10 cellular contexts compared by ENCODE assay signal in the genomic region with DNA sequence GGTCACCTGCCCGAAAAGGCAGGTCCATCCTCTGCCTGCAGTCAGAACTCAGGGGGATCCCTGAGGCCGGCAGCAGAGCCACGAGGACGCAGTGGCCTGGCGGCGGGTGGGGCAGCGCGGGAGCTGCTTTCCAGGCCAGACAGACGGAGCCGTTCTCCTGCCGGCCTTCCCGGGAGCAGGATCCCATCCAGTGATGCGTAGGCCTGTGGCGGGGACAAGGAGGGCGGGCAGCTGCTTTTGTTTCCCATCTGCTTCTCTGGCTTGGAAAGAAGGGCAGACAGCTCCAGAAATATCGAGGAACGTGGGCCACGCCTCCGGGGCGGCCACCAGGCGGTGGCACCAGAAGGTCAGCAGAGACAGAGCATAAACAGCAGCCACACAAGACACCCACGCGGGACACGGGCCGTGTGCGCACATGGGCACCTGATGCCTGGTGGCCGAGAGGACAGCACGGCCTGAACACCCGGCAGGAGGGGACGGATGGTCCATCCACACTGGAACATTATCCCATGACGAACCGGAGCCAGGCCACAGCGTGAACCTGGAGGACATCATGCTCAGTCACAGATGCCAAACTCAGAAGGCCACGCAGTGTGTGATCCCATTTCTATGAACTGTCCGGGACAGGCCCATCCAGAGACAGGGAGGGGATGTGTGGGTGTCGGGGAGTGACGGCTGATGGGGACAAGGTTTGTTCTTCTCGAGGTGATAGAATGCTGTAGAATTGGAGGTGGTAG. TPM values are rescaled to one million over a fixed set of nuclear protein-coding genes. Genes with fewer than 3 reads are reported as not detected.
DNase-seq lines count a peak whose midpoint lies in the region; ATAC-seq and TF ChIP-seq lines count a peak whose summit lies in the region.
"Had no signal": no experiment of that assay in that cellular context is flagged by ENCODE, and none has a peak within 500 bp of the region (broad histone marks: within the 10 kb centered on the region; RNA-seq: fewer than 3 reads in every experiment).

No MANE protein-coding gene starts in this region.

- H3K27ac ChIP-seq in esophagus squamous epithelium (peak overlapping the region in 3 of 4 donors; percentile 65 to 80 (median 80)), upper lobe of left lung (peak overlapping the region; percentile 66 to 100 (median 77))
- H3K27ac ChIP-seq in naive thymus-derived CD4-positive, alpha-beta T cell (ENCODE audit: low read depth, low read length) = no peak overlapping the region

- H3K27me3 Mint-ChIP-seq in T-helper 2 cell treated with Interferon-gamma antibody and Interleukin-4, amounts not matched to agents 5 μg/mL and 100 μg/mL, for 36 hours (ENCODE audit: low read depth) = no peaks in the 10 kb centered on the region
- H3K27me3 Mint-ChIP-seq in naive thymus-derived CD4-positive, alpha-beta T cell = no peaks in the 10 kb centered on the region

- peaks cover 9% of the 10 kb centered on the region for H3K4me1 Mint-ChIP-seq in T-helper 2 cell treated with Interferon-gamma antibody and Interleukin-4, amounts not matched to agents 5 μg/mL and 100 μg/mL, for 36 hours (ENCODE audit: low read depth)
- H3K4me1 Mint-ChIP-seq in naive thymus-derived CD4-positive, alpha-beta T cell = peaks cover 18 to 47% (median 25%) of the 10 kb centered on the region in 7 donors

- DNase-seq in T-helper 2 cell treated with Interferon-gamma antibody and Interleukin-4, amounts not matched to agents 5 μg/mL and 100 μg/mL, for 36 hours (ENCODE audit: low spot score) = no peak
- DNase-seq in T-helper 2 cell (no peak), esophagus squamous epithelium (lab: John Stamatoyannopoulos, UW) (no peak), upper lobe of left lung (peak; percentile 35 to 88), iPS-NIHi11 (ENCODE audit: low spot score) (no peak), kidney tubule cell (ENCODE audit: low spot score) (no peak)
- no peak for DNase-seq in naive thymus-derived CD4-positive, alpha-beta T cell
- DNase-seq: NCI-H187 had no signal

- H3K9me3 ChIP-seq in esophagus squamous epithelium (no peaks in the 10 kb centered on the region), upper lobe of left lung (no peaks in the 10 kb centered on the region)
- H3K9me3 ChIP-seq in naive thymus-derived CD4-positive, alpha-beta T cell (ENCODE audit: control insufficient read depth in 2 of 3, low read length in 3 of 3) = no peaks in the 10 kb centered on the region

- TF ChIP-seq CTCF in esophagus squamous epithelium (IDR thresholded peaks at IDR 0.05) (no peak), upper lobe of left lung (IDR thresholded peaks at IDR 0.05) (peak in 3 of 6 experiments; percentile 7 to 15 (median 15))

- H3K27me3 ChIP-seq in esophagus squamous epithelium (no peaks in the 10 kb centered on the region), upper lobe of left lung (no peaks in the 10 kb centered on the region)
- no peaks in the 10 kb centered on the region for H3K27me3 ChIP-seq in naive thymus-derived CD4-positive, alpha-beta T cell (ENCODE audit: control insufficient read depth in 2 of 2, insufficient read depth in 2 of 2, low read length in 2 of 2)

- peak overlapping the region; percentile 36 for H3K27ac Mint-ChIP-seq in T-helper 2 cell treated with Interferon-gamma antibody and Interleukin-4, amounts not matched to agents 5 μg/mL and 100 μg/mL, for 36 hours
- H3K27ac Mint-ChIP-seq in naive thymus-derived CD4-positive, alpha-beta T cell = peak overlapping the region in 7 of 9 donors; percentile 33 to 71 (median 61)
- H3K27ac Mint-ChIP-seq: activated T-helper 2 cell treated with anti-CD3 and anti-CD28 coated beads, Interferon-gamma antibody, Interleukin-2, Interleukin-4, amounts not matched to agents 10 μg/mL and 5 μg/mL and 100 μg/mL, durations not matched to agents 14 hours and 24 hours and 36 hours had no signal

- intact Hi-C loops in esophagus squamous epithelium (cut with DNase I) = loop anchor here (5.0 kb wide), 1 partner anchor 43 kb away; no protein-coding TSS in a partner anchor
- intact Hi-C loops in naive thymus-derived CD4-positive, alpha-beta T cell (cut with micrococcal nuclease) = loop anchor here in 1 of 2 donors (5.0 kb wide), 1 partner anchor 203 kb away; a partner anchor contains a TSS

- H3K4me1 ChIP-seq in esophagus squamous epithelium = peaks cover 16 to 59% (median 21%) of the 10 kb centered on the region in 3 donors
- H3K4me1 ChIP-seq in naive thymus-derived CD4-positive, alpha-beta T cell (ENCODE audit: control insufficient read depth in 2 of 2, insufficient read depth in 2 of 2, low read length in 2 of 2) = peaks cover 16 to 27% of the 10 kb centered on the region in 2 donors
- H3K4me1 ChIP-seq in upper lobe of left lung = peaks cover 28 to 44% (median 32%) of the 10 kb centered on the region in 4 donors

- H3K36me3 ChIP-seq in esophagus squamous epithelium (no peaks in the 10 kb centered on the region), upper lobe of left lung (no peaks in the 10 kb centered on the region)
- H3K36me3 ChIP-seq in naive thymus-derived CD4-positive, alpha-beta T cell (ENCODE audit: control insufficient read depth in 2 of 3, insufficient read depth in 3 of 3, low read length in 3 of 3) = no peaks in the 10 kb centered on the region

- WGBS in esophagus squamous epithelium, 2 donors = 61 to 85% methylated on average over 7 to 15 of the region's 38 CpGs
- 67 to 84% methylated on average over 8 to 38 of the region's 38 CpGs for WGBS in upper lobe of left lung, 2 donors

- TF ChIP-seq EP300 in upper lobe of left lung (IDR thresholded peaks at IDR 0.05) = peak; percentile 8 to 99 (median 74)

- CTCF ChIA-PET in naive thymus-derived CD4-positive, alpha-beta T cell (lab: Charles Lee) = no interaction called here

- H3K4me3 Mint-ChIP-seq in T-helper 2 cell treated with Interferon-gamma antibody and Interleukin-4, amounts not matched to agents 5 μg/mL and 100 μg/mL, for 36 hours = no peak overlapping the region
- no peak overlapping the region for H3K4me3 Mint-ChIP-seq in naive thymus-derived CD4-positive, alpha-beta T cell

- H3K36me3 Mint-ChIP-seq in T-helper 2 cell treated with Interferon-gamma antibody and Interleukin-4, amounts not matched to agents 5 μg/mL and 100 μg/mL, for 36 hours (ENCODE audit: low read depth) = peaks cover 9% of the 10 kb centered on the region
- peaks cover 0 to 2% (median 0%) of the 10 kb centered on the region in 5 donors for H3K36me3 Mint-ChIP-seq in naive thymus-derived CD4-positive, alpha-beta T cell

- H3K9me3 Mint-ChIP-seq in T-helper 2 cell treated with Interferon-gamma antibody and Interleukin-4, amounts not matched to agents 5 μg/mL and 100 μg/mL, for 36 hours = no peaks in the 10 kb centered on the region
- H3K9me3 Mint-ChIP-seq in naive thymus-derived CD4-positive, alpha-beta T cell = peaks cover 0 to 4% (median 0%) of the 10 kb centered on the region in 11 donors
- H3K9me3 Mint-ChIP-seq: activated T-helper 2 cell treated with anti-CD3 and anti-CD28 coated beads, Interferon-gamma antibody, Interleukin-2, Interleukin-4, amounts not matched to agents 10 μg/mL and 5 μg/mL and 100 μg/mL, durations not matched to agents 14 hours and 24 hours and 36 hours had no signal

- H3K4me3 ChIP-seq in esophagus squamous epithelium (no peak overlapping the region), upper lobe of left lung (no peak overlapping the region)
- no peak overlapping the region for H3K4me3 ChIP-seq in naive thymus-derived CD4-positive, alpha-beta T cell (ENCODE audit: low read length)

- no peak for ATAC-seq in naive thymus-derived CD4-positive, alpha-beta T cell
- ATAC-seq in upper lobe of left lung (ENCODE audit: low FRiP score in 2 of 2) (no peak), GM18873 (IDR thresholded peaks at IDR 0.05; ENCODE audit: low FRiP score, unreplicated experiment) (no peak)

- TF ChIP-seq POLR2A in esophagus squamous epithelium (IDR thresholded peaks at IDR 0.05) = no peak
- peak in 1 of 4 donors; percentile 28 for TF ChIP-seq POLR2A in upper lobe of left lung (IDR thresholded peaks at IDR 0.05)

- POLR2A ChIA-PET in naive thymus-derived CD4-positive, alpha-beta T cell (lab: Charles Lee) = interaction anchor here (2.3 kb wide), 1 partner anchor 19 kb away, joined by 7 read pairs; no protein-coding TSS in a partner anchor

RNA-seq across cellular contexts. Expression of a gene that starts 13.9 kb away (rescaled TPM):
- 100 to 1,000 TPM; 147 to 300 (median 189) TPM for total RNA-seq in esophagus squamous epithelium
- 100 to 1,000 TPM; 190 to 347 (median 238) TPM for total RNA-seq in naive thymus-derived CD4-positive, alpha-beta T cell
- 10 to 100 TPM; 28.8 to 52.9 TPM for polyA plus RNA-seq in naive thymus-derived CD4-positive, alpha-beta T cell
- total RNA-seq in upper lobe of left lung = 100 to 1,000 TPM; 200 to 397 (median 264) TPM

RNA-seq across cellular contexts. Expression of a gene that starts 31.2 kb away (rescaled TPM):
- 10 to 100 TPM; 22.9 to 26.9 (median 23.6) TPM for total RNA-seq in esophagus squamous epithelium
- 100 to 1,000 TPM in 4 of 5 experiments, 10 to 100 TPM in 1; 93.2 to 269 (median 117) TPM for total RNA-seq in naive thymus-derived CD4-positive, alpha-beta T cell
- polyA plus RNA-seq in naive thymus-derived CD4-positive, alpha-beta T cell = 100 to 1,000 TPM in 1 of 2 donors, 10 to 100 TPM in 1; 49.5 to 114 TPM
- 100 to 1,000 TPM in 1 of 6 donors, 10 to 100 TPM in 5; 35.4 to 107 (median 60.7) TPM for total RNA-seq in upper lobe of left lung

RNA-seq across cellular contexts. Expression of a gene that starts 31.8 kb away (rescaled TPM):
- total RNA-seq in esophagus squamous epithelium (10 to 100 TPM in 1 of 4 donors, 1 to 10 TPM in 2, not detected in 1; 3.0 to 11.4 (median 3.2) TPM), upper lobe of left lung (10 to 100 TPM in 2 of 6 donors, 1 to 10 TPM in 3, under 1 TPM in 1; 0.59 to 61.8 (median 6.4) TPM)
- 10 to 100 TPM; 12.2 to 26.8 (median 15.7) TPM for total RNA-seq in naive thymus-derived CD4-positive, alpha-beta T cell
- 1 to 10 TPM in 1 of 2 donors, under 1 TPM in 1; 0.73 to 1.9 TPM for polyA plus RNA-seq in naive thymus-derived CD4-positive, alpha-beta T cell

RNA-seq across cellular contexts. Expression of a gene that starts 49.4 kb away (rescaled TPM):
- total RNA-seq in esophagus squamous epithelium (10 to 100 TPM; 42.3 to 79.0 (median 63.8) TPM), upper lobe of left lung (10 to 100 TPM; 49.0 to 87.3 (median 69.8) TPM)
- 10 to 100 TPM; 53.0 to 70.8 (median 67.5) TPM for total RNA-seq in naive thymus-derived CD4-positive, alpha-beta T cell
- polyA plus RNA-seq in naive thymus-derived CD4-positive, alpha-beta T cell = 1 to 10 TPM; 5.2 to 6.5 TPM

Comparison
In these comparisons a context has a peak if more than half of its experiments do, and no peak if none do; other contexts are left out.
1. DNase-seq: peak in upper lobe of left lung (2 of 2); none in T-helper 2 cell treated with Interferon-gamma antibody and Interleukin-4, amounts not matched to agents 5 μg/mL and 100 μg/mL, for 36 hours (single experiment), T-helper 2 cell (0 of 5), esophagus squamous epithelium (single experiment), naive thymus-derived CD4-positive, alpha-beta T cell (0 of 9), iPS-NIHi11 (single experiment) and kidney tubule cell (single experiment).